18 cellular contexts compared by ENCODE assay signal in genomic region chr3:167246252-167246651, GRCh38.
DNase-seq lines count a peak whose midpoint lies in the region; ATAC-seq, FAIRE-seq and TF ChIP-seq lines count a peak whose summit lies in the region.
"Had no signal": no experiment of that assay in that cellular context is flagged by ENCODE, and none has a peak within 500 bp of the region (broad histone marks: within the 10 kb centered on the region; RNA-seq: fewer than 3 reads in every experiment).

No MANE protein-coding gene starts in this region.

- intact Hi-C loops in body of pancreas (cut with DNase I) = no loop called here
- intact Hi-C loops in kidney (cut with DNase I) = no loop called here

- H3K27ac ChIP-seq in body of pancreas (no peak overlapping the region), kidney (ENCODE audit: low read depth in 2 of 2, low read length in 2 of 2) (no peak overlapping the region)
- H3K27ac ChIP-seq: GM23248 had no signal

- no peaks in the 10 kb centered on the region for H3K27me3 ChIP-seq in body of pancreas

- no peaks in the 10 kb centered on the region for H3K36me3 ChIP-seq in body of pancreas (replicated peaks in 1 of 2; ENCODE audit: insufficient read depth in 1 of 2, low read depth in 2 of 2)
- no peaks in the 10 kb centered on the region for H3K36me3 ChIP-seq in kidney (ENCODE audit: control insufficient read depth in 1 of 2, insufficient read depth in 2 of 2, low read length in 2 of 2)

- DNase-seq in body of pancreas = no peak
- DNase-seq in kidney = no peak
- DNase-seq in NCI-H510A (lab: John Stamatoyannopoulos, UW) = no peak
- DNase-seq: C1 segment of cervical spinal cord; Caco-2; CD4-positive, alpha-beta memory T cell; DMS153; DND-41; GM23248; H7; HCEC 1CT had no signal

- H3K9ac ChIP-seq in kidney (ENCODE audit: low read length in 2 of 2) = no peak overlapping the region
- H3K9ac ChIP-seq: GM23248 had no signal

- H3K36me3 Mint-ChIP-seq in nephron (ENCODE audit: low read depth) = no peaks in the 10 kb centered on the region
- H3K36me3 Mint-ChIP-seq: CD4-positive, alpha-beta memory T cell had no signal

- no peak for TF ChIP-seq POLR2A in body of pancreas (IDR thresholded peaks at IDR 0.05)

- peak; percentile 27 for ATAC-seq in body of pancreas
- ATAC-seq in activated CD4-positive, CD25-positive, alpha-beta regulatory T cell treated with anti-CD3 and anti-CD28 coated beads, Interleukin-2, amount 50 U/mL, for 24 hours = no peak
- ATAC-seq in GM21381 (IDR thresholded peaks at IDR 0.05; ENCODE audit: unreplicated experiment) = no peak
- no peak for ATAC-seq in HG02981 (IDR thresholded peaks at IDR 0.05; ENCODE audit: unreplicated experiment)

- no peaks in the 10 kb centered on the region for H3K9me3 Mint-ChIP-seq in nephron

- H3K4me3 Mint-ChIP-seq in nephron = no peak overlapping the region
- H3K4me3 Mint-ChIP-seq: CD4-positive, alpha-beta memory T cell had no signal

- H3K27ac Mint-ChIP-seq in nephron = peak overlapping the region; percentile 64 to 90 (median 74)
- H3K27ac Mint-ChIP-seq: CD4-positive, alpha-beta memory T cell had no signal

- TF ChIP-seq CTCF in body of pancreas (IDR thresholded peaks at IDR 0.05) (no peak), kidney (IDR thresholded peaks at IDR 0.05; ENCODE audit: borderline replicate concordance, extremely low read depth, insufficient read depth) (no peak), nephron (IDR thresholded peaks at IDR 0.05; ENCODE audit: unreplicated experiment in 3 of 3) (no peak)

- peaks cover 10% of the 10 kb centered on the region for H3K4me1 Mint-ChIP-seq in nephron
- H3K4me1 Mint-ChIP-seq: CD4-positive, alpha-beta memory T cell had no signal

- H3K9me3 ChIP-seq in body of pancreas (no peaks in the 10 kb centered on the region), kidney (ENCODE audit: control insufficient read depth in 1 of 2, low read length in 2 of 2) (no peaks in the 10 kb centered on the region)
- H3K9me3 ChIP-seq: Caco-2 had no signal

- peaks cover 3% of the 10 kb centered on the region for H3K27me3 Mint-ChIP-seq in nephron (ENCODE audit: low read depth)
- H3K27me3 Mint-ChIP-seq: CD4-positive, alpha-beta memory T cell had no signal

- H3K4me1 ChIP-seq in body of pancreas = peaks cover 9% of the 10 kb centered on the region
- peaks cover 0 to 2% of the 10 kb centered on the region in 2 donors for H3K4me1 ChIP-seq in kidney (ENCODE audit: control insufficient read depth in 1 of 2, insufficient read depth in 1 of 2, low read depth in 1 of 2, low read length in 2 of 2)
- H3K4me1 ChIP-seq: Caco-2 had no signal

- H3K4me3 ChIP-seq in body of pancreas = no peak overlapping the region
- H3K4me3 ChIP-seq in kidney (ENCODE audit: low read length in 2 of 2) = no peak overlapping the region
- H3K4me3 ChIP-seq: GM23248 had no signal

- FAIRE-seq in kidney (lab: Jason Lieb, UNC) = peak; percentile 92
- FAIRE-seq: G401.6, GM12892, H1 had no signal
